In the genomic region with DNA sequence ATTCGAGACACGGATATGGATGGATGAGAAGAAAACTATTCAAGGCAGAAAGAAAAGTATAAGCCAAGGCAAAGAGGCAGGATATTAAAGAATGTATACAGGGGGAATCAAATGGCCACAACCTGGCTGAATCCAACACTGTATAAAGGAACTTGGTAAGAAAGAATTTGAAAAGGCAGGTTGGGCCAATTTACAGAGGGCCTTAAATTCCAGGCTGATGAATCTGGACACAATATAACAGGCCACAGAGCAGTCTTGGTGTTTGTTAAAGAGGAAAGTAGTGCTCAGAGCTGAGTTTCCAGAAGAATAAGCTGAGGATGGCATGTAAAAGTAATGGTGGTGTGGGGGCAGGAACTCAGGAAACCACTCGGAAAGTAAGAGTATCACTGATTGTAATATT, we compare ENCODE assay signal across 17 cellular contexts.
"Had no signal": no experiment of that assay in that cellular context is flagged by ENCODE, and none has a peak within 500 bp of the region (broad histone marks: within the 10 kb centered on the region; RNA-seq: fewer than 3 reads in every experiment).

No MANE protein-coding gene starts in this region.

- FAIRE-seq: endothelial cell of umbilical vein, urothelium cell line had no signal

- H3K4me3 Mint-ChIP-seq: endodermal cell; naive thymus-derived CD4-positive, alpha-beta T cell had no signal

- H3K27ac ChIP-seq: colonic mucosa, hepatocyte, neutrophil, skin epidermis had no signal

- ATAC-seq: left colon; naive thymus-derived CD4-positive, alpha-beta T cell; sciatic nerve had no signal

- H3K9me3 Mint-ChIP-seq: endodermal cell; naive thymus-derived CD4-positive, alpha-beta T cell had no signal

- H3K4me1 ChIP-seq: colonic mucosa had no signal

- H3K36me3 Mint-ChIP-seq: naive thymus-derived CD4-positive, alpha-beta T cell had no signal

- H3K27me3 ChIP-seq: colonic mucosa, hepatocyte, neutrophil had no signal

- H3K4me2 ChIP-seq: hepatocyte had no signal

- H3K4me1 Mint-ChIP-seq: endodermal cell had no signal

- H2AFZ ChIP-seq: hepatocyte had no signal

- H3K4me3 ChIP-seq: colonic mucosa, hepatocyte, skin epidermis had no signal

- H3K79me2 ChIP-seq: hepatocyte had no signal

- H3K27ac Mint-ChIP-seq: endodermal cell; naive thymus-derived CD4-positive, alpha-beta T cell had no signal

- H3K9me3 ChIP-seq: colonic mucosa, neutrophil had no signal

- H3K36me3 ChIP-seq: colonic mucosa, neutrophil had no signal

- DNase-seq: colonic mucosa; dermis blood vessel endothelial cell; endodermal cell; erythroblast; foreskin melanocyte; head of caudate nucleus; left colon; naive thymus-derived CD4-positive, alpha-beta T cell; posterior cingulate gyrus; stimulated activated naive CD4-positive, alpha-beta T cell treated with Interleukin-2 at 50 U/mL for 16 hours; trophoblast cell had no signal
